1 cellular context compared by ENCODE assay signal in genomic region chr2:9052821-9053533, GRCh38.
TF ChIP-seq lines count a peak whose summit lies in the region.

No MANE protein-coding gene starts in this region.

TF ChIP-seq in HEK293, 187 proteins besides CTCF, POLR2A, EP300 and RAD21 (continued from another document):
- TF ChIP-seq PATZ1 (tag by site-specific recombination; IDR thresholded peaks at IDR 0.05) (no peak), SCRT2 (tag by site-specific recombination; IDR thresholded peaks at IDR 0.05) (peak; percentile 76), ZNF571 (tag by site-specific recombination; IDR thresholded peaks at IDR 0.05) (no peak), KLF8 (tag by site-specific recombination; IDR thresholded peaks at IDR 0.05) (no peak), ZBTB17 (tag by site-specific recombination; IDR thresholded peaks at IDR 0.05) (peak; percentile 39; the same call in 1 of the 2 replicates), ZNF529 (tag by site-specific recombination; IDR thresholded peaks at IDR 0.05; ENCODE audit: insufficient replicate concordance) (no peak), SCRT1 (tag by site-specific recombination; IDR thresholded peaks at IDR 0.05; ENCODE audit: borderline replicate concordance) (peak; percentile 40; the same call in 1 of the 2 replicates)
